ENCODE assay signal across 11 cellular contexts in genomic region chr12:54182086-54182485, GRCh38.
"Had no signal": no experiment of that assay in that cellular context is flagged by ENCODE, and none has a peak within 500 bp of the region (broad histone marks: within the 10 kb centered on the region; RNA-seq: fewer than 3 reads in every experiment).

No MANE protein-coding gene starts in this region.

- H3K4me1 ChIP-seq: HAP-1 had no signal

- H3K9me3 Mint-ChIP-seq: GM23338, H9, HFFc6 had no signal

- H3K27ac ChIP-seq: GM23248 had no signal

- FAIRE-seq: H1, H54 had no signal

- H3K4me2 ChIP-seq: GM23338 had no signal

- H3K27ac Mint-ChIP-seq: GM23338, H9, HFFc6 had no signal

- ATAC-seq: HCT116 had no signal

- H3K4me3 ChIP-seq: GM23248, GM23338, HAP-1 had no signal

- DNase-seq: GM23248, GOT3, H7, H9, HCEC 1CT, HFFc6 had no signal

- H3K4me3 Mint-ChIP-seq: GM23338, H9, HFFc6 had no signal

- H2AFZ ChIP-seq: GM23248, GM23338 had no signal

- H3K9me3 ChIP-seq: HAP-1 had no signal

- H3K9ac ChIP-seq: GM23248 had no signal
